18 cellular contexts compared by ENCODE assay signal in the genomic region with DNA sequence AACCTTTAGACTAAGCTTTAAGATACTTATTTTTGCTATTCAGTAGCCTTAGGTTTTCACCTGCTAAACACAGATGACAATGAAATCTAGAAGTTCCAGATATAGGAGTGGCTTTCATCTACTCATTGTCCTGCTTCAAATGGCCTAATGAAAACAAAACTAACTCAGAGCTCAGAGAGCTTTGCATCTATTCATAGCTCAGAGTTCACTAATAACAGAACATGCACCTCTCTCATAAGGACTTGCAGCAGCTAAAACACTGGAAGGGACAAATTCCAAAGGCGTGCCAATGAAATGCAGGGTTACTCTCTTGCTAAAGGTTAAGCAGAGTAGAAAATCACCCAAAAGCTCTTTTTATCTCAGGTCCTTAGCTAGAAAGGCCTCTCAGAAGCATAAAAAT.
"Had no signal": no experiment of that assay in that cellular context is flagged by ENCODE, and none has a peak within 500 bp of the region (broad histone marks: within the 10 kb centered on the region; RNA-seq: fewer than 3 reads in every experiment).

No MANE protein-coding gene starts in this region.

- H3K4me3 Mint-ChIP-seq: activated CD4-positive, alpha-beta T cell treated with anti-CD3 and anti-CD28 coated beads, Interleukin-2, amount 10 ng/mL, durations not matched to agents 7 days and 5 days; activated naive CD8-positive, alpha-beta T cell treated with anti-CD3 and anti-CD28 coated beads, Interleukin-2, amount 10 ng/mL, durations not matched to agents 7 days and 5 days; naive thymus-derived CD4-positive, alpha-beta T cell had no signal

- ATAC-seq: mucosa of descending colon; naive thymus-derived CD4-positive, alpha-beta T cell; pancreas had no signal

- H3K4me1 ChIP-seq: pancreas, tibial nerve, vagina had no signal

- H3K27me3 Mint-ChIP-seq: activated CD4-positive, alpha-beta T cell treated with anti-CD3 and anti-CD28 coated beads, Interleukin-2, amount 10 ng/mL, durations not matched to agents 7 days and 5 days; activated naive CD8-positive, alpha-beta T cell treated with anti-CD3 and anti-CD28 coated beads, Interleukin-2, amount 10 ng/mL, durations not matched to agents 7 days and 5 days; naive thymus-derived CD4-positive, alpha-beta T cell had no signal

- H3K27ac Mint-ChIP-seq: activated naive CD8-positive, alpha-beta T cell treated with anti-CD3 and anti-CD28 coated beads, Interleukin-2, amount 10 ng/mL, durations not matched to agents 7 days and 5 days had no signal

- DNase-seq: activated CD4-positive, alpha-beta T cell treated with anti-CD3 and anti-CD28 coated beads, Interleukin-2, amount 10 ng/mL, durations not matched to agents 7 days and 5 days; activated CD4-positive, CD25-positive, alpha-beta regulatory T cell; activated CD8-positive, alpha-beta memory T cell treated with anti-CD3 and anti-CD28 coated beads for 24 hours; activated naive CD4-positive, alpha-beta T cell; activated naive CD8-positive, alpha-beta T cell treated with anti-CD3 and anti-CD28 coated beads, Interleukin-2, amount 10 ng/mL, durations not matched to agents 7 days and 5 days; anterior cingulate cortex; brain microvascular endothelial cell; head of caudate nucleus; mucosa of descending colon; naive thymus-derived CD4-positive, alpha-beta T cell; pancreas; stimulated activated CD4-positive, alpha-beta T cell treated with anti-CD3 and anti-CD28 coated beads, Interleukin-15, amount 100 ng/mL, for 24 hours; stimulated activated CD4-positive, alpha-beta T cell treated with anti-CD3 and anti-CD28 coated beads, Interleukin-4, amount 100 ng/mL, for 1 hour; stimulated activated naive CD4-positive, alpha-beta T cell; substantia nigra had no signal

- H3K9me3 ChIP-seq: mucosa of descending colon, pancreas, tibial nerve, vagina had no signal

- H3K27ac ChIP-seq: brain microvascular endothelial cell, epithelial cell of prostate, pancreas, tibial nerve, vagina had no signal

- H3K27me3 ChIP-seq: brain microvascular endothelial cell, pancreas, tibial nerve, vagina had no signal

- H3K9me3 Mint-ChIP-seq: activated CD4-positive, alpha-beta T cell treated with anti-CD3 and anti-CD28 coated beads, Interleukin-2, amount 10 ng/mL, durations not matched to agents 7 days and 5 days; activated naive CD8-positive, alpha-beta T cell treated with anti-CD3 and anti-CD28 coated beads, Interleukin-2, amount 10 ng/mL, durations not matched to agents 7 days and 5 days; naive thymus-derived CD4-positive, alpha-beta T cell had no signal

- H3K4me1 Mint-ChIP-seq: activated CD4-positive, alpha-beta T cell treated with anti-CD3 and anti-CD28 coated beads, Interleukin-2, amount 10 ng/mL, durations not matched to agents 7 days and 5 days; naive thymus-derived CD4-positive, alpha-beta T cell had no signal

- H3K4me3 ChIP-seq: mucosa of descending colon, pancreas, tibial nerve, vagina had no signal
